ENCODE assay signal across 34 cellular contexts in the genomic region with DNA sequence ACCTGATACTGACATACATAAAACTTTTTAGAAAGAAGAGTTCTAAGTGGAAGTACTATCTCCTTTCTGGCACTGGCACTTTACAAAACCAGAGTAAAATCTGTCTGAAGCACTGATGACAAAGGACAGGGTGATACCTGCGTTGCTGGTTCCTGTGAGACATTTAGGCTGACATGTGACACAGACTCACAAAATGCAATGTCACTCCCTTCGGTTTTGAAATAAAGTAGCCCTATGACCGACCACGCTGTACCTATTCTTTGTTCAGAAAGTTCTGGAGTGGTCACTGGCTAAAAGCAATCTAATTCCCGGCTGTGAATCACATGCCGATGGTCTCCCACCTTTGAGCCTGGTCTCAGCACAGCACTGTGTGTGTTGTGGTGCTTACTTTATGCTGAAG.
"Had no signal": no experiment of that assay in that cellular context is flagged by ENCODE, and none has a peak within 500 bp of the region (broad histone marks: within the 10 kb centered on the region; RNA-seq: fewer than 3 reads in every experiment).

No MANE protein-coding gene starts in this region.

- H3K27me3 Mint-ChIP-seq: activated CD4-positive, alpha-beta T cell treated with anti-CD3 and anti-CD28 coated beads for 36 hours; activated naive CD4-positive, alpha-beta T cell treated with anti-CD3 and anti-CD28 coated beads, Interleukin-2, amount 10 ng/mL, durations not matched to agents 7 days and 5 days; naive thymus-derived CD8-positive, alpha-beta T cell; T-helper 17 cell had no signal

- H3K9me3 ChIP-seq: gastroesophageal sphincter, heart left ventricle, right atrium auricular region, suprapubic skin, vagina had no signal

- H3K36me3 ChIP-seq: neural progenitor cell had no signal

- H3K4me1 ChIP-seq: parathyroid adenoma had no signal

- H3K4me1 Mint-ChIP-seq: activated CD4-positive, alpha-beta T cell treated with anti-CD3 and anti-CD28 coated beads for 36 hours; activated naive CD4-positive, alpha-beta T cell treated with anti-CD3 and anti-CD28 coated beads, Interleukin-2, amount 10 ng/mL, durations not matched to agents 7 days and 5 days had no signal

- H3K9ac ChIP-seq: neural progenitor cell, parathyroid adenoma had no signal

- ATAC-seq: activated CD4-positive, alpha-beta T cell treated with anti-CD3 and anti-CD28 coated beads for 36 hours; gastroesophageal sphincter; heart left ventricle; left colon; naive thymus-derived CD8-positive, alpha-beta T cell; T-helper 17 cell had no signal

- DNase-seq: activated CD4-positive, alpha-beta T cell treated with anti-CD3 and anti-CD28 coated beads for 36 hours; activated CD4-positive, alpha-beta T cell treated with anti-CD3 and anti-CD28 coated beads, Interleukin-2, amount 50 U/mL, for 48 hours; activated CD4-positive, CD25-positive, alpha-beta regulatory T cell; activated CD8-positive, alpha-beta memory T cell treated with anti-CD3 and anti-CD28 coated beads for 24 hours; activated gamma-delta T cell; activated naive CD4-positive, alpha-beta T cell treated with anti-CD3 and anti-CD28 coated beads, Interleukin-2, amount 10 ng/mL, durations not matched to agents 7 days and 5 days; anterior cingulate cortex; dorsolateral prefrontal cortex; effector memory CD4-positive, alpha-beta T cell; erythroblast; heart left ventricle; hypothalamus; immature natural killer cell; kidney; left colon; mammary epithelial cell; midbrain; naive thymus-derived CD8-positive, alpha-beta T cell; occipital lobe; stimulated activated CD4-positive, alpha-beta T cell treated with anti-CD3 and anti-CD28 coated beads, Interleukin-1b, Interleukin-23, amount 100 ng/mL, for 48 hours; stimulated activated naive CD4-positive, alpha-beta T cell; SW 1271; T-helper 17 cell; T1000; trophoblast cell had no signal

- H3K4me3 Mint-ChIP-seq: activated CD4-positive, alpha-beta T cell treated with anti-CD3 and anti-CD28 coated beads for 36 hours; activated naive CD4-positive, alpha-beta T cell treated with anti-CD3 and anti-CD28 coated beads, Interleukin-2, amount 10 ng/mL, durations not matched to agents 7 days and 5 days; immature natural killer cell; naive thymus-derived CD8-positive, alpha-beta T cell; neural progenitor cell; T-helper 17 cell had no signal

- H3K27ac Mint-ChIP-seq: activated naive CD4-positive, alpha-beta T cell treated with anti-CD3 and anti-CD28 coated beads, Interleukin-2, amount 10 ng/mL, durations not matched to agents 7 days and 5 days; neural progenitor cell; T-helper 17 cell had no signal

- H3K4me3 ChIP-seq: coronary artery, dorsolateral prefrontal cortex, gastroesophageal sphincter, heart left ventricle, neural progenitor cell, right atrium auricular region, SK-N-MC, smooth muscle cell, suprapubic skin, vagina had no signal

- H2AFZ ChIP-seq: neural progenitor cell, parathyroid adenoma had no signal

- H3K27me3 ChIP-seq: dorsolateral prefrontal cortex, gastroesophageal sphincter, heart left ventricle, neural progenitor cell, right atrium auricular region, suprapubic skin, vagina had no signal

- H3K4me2 ChIP-seq: neural progenitor cell, smooth muscle cell had no signal

- H3K9me3 Mint-ChIP-seq: activated naive CD4-positive, alpha-beta T cell treated with anti-CD3 and anti-CD28 coated beads, Interleukin-2, amount 10 ng/mL, durations not matched to agents 7 days and 5 days; immature natural killer cell; naive thymus-derived CD8-positive, alpha-beta T cell; neural progenitor cell had no signal

- H3K27ac ChIP-seq: coronary artery, gastroesophageal sphincter, parathyroid adenoma, right atrium auricular region, SK-N-MC, vagina had no signal
